ENCODE assay signal across 18 cellular contexts in the genomic region with DNA sequence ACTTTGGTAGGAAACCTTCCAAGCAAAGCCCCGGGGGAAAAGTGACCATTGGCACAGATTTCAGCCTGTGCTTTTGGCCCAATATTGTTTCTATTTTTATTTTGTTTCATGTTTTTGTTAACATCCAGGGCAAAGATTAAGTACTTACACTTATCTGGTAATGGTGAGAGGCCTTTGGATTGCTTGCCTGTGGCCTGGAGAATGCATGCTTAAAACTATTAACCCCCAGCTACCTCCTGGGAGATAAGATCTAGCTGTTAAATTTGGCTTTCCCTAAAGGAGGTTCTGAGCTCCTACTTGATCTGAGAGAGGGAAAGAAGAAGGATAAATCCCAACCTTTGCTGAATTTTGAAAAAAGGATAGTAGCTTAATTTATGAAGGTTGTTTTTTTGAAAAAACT.
A peak's percentile ranks its signal among the peaks of the same experiment; 100 is the strongest.
DNase-seq lines count a peak whose midpoint lies in the region; ATAC-seq, FAIRE-seq and TF ChIP-seq lines count a peak whose summit lies in the region.
"Had no signal": no experiment of that assay in that cellular context is flagged by ENCODE, and none has a peak within 500 bp of the region (broad histone marks: within the 10 kb centered on the region; RNA-seq: fewer than 3 reads in every experiment).

No MANE protein-coding gene starts in this region.

- H3K4me3 Mint-ChIP-seq in CD4-positive, alpha-beta T cell, result no peak overlapping the region
- H3K4me3 Mint-ChIP-seq: activated naive CD8-positive, alpha-beta T cell treated with anti-CD3 and anti-CD28 coated beads, Interleukin-2, amount 50 U/mL, for 24 hours; immature natural killer cell had no signal

- peaks cover 46% of the 10 kb centered on the region for H3K4me1 ChIP-seq in cardiac muscle cell (ENCODE audit: low read depth)

- H3K27ac Mint-ChIP-seq in CD4-positive, alpha-beta T cell, result peak overlapping the region; percentile 1
- H3K27ac Mint-ChIP-seq: activated naive CD8-positive, alpha-beta T cell treated with anti-CD3 and anti-CD28 coated beads, Interleukin-2, amount 50 U/mL, for 24 hours had no signal

- TF ChIP-seq CTCF in CD4-positive, alpha-beta T cell (IDR thresholded peaks at IDR 0.05), result no peak
- TF ChIP-seq CTCF in cardiac muscle cell (IDR thresholded peaks at IDR 0.05; ENCODE audit: low read depth, low read length) (no peak), D721Med (IDR thresholded peaks at IDR 0.05; ENCODE audit: insufficient read depth, missing control alignments) (no peak)

- intact Hi-C loops in CD4-positive, alpha-beta T cell (cut with DNase I, micrococcal nuclease), result no loop called here
- intact Hi-C loops in sciatic nerve (cut with DNase I), result no loop called here

- H3K4me3 ChIP-seq in cardiac muscle cell, result no peak overlapping the region

- H3K4me1 Mint-ChIP-seq in CD4-positive, alpha-beta T cell (ENCODE audit: low read depth), result peaks cover 44% of the 10 kb centered on the region

- CTCF ChIA-PET in CD4-positive, alpha-beta T cell (lab: Charles Lee), result interaction anchor here (1.3 kb wide), 1 partner anchor 20 kb away, joined by 4 read pairs; no protein-coding TSS in a partner anchor

- DNase-seq in CD4-positive, alpha-beta T cell, result no peak
- DNase-seq in RPMI7951 (ENCODE audit: low read depth) (peak; percentile 18), cardiac muscle cell (ENCODE audit: low read depth in 1 of 2, low spot score in 1 of 2) (peak in 1 of 2 donors; percentile 59), sciatic nerve (ENCODE audit: low spot score) (no peak), D721Med (ENCODE audit: insufficient read length, low spot score) (no peak)
- DNase-seq in NK-92 treated with Interleukin-12 subunit alpha and Interleukin-12 subunit beta, amount 100 ng/mL, for 24 hours (lab: John Stamatoyannopoulos, UW), result no peak
- DNase-seq: activated CD4-positive, alpha-beta T cell treated with anti-CD3 and anti-CD28 coated beads, Interleukin-2, amount 50 U/mL, for 1 hour; activated naive CD8-positive, alpha-beta T cell treated with anti-CD3 and anti-CD28 coated beads, Interleukin-2, amount 50 U/mL, for 24 hours; immature natural killer cell; KG1; NCI-H1105 treated with DMSO at 0.1 percent for 48 hours; occipital lobe; stimulated activated CD4-positive, alpha-beta T cell treated with anti-CD3 and anti-CD28 coated beads, Interleukin-12 subunit alpha, Interleukin-12 subunit beta, amount 100 ng/mL, for 4 hours; stimulated activated naive CD4-positive, alpha-beta T cell treated with Interleukin-2 at 50 U/mL for 16 hours had no signal

- peaks cover 22% of the 10 kb centered on the region for H3K36me3 Mint-ChIP-seq in CD4-positive, alpha-beta T cell (ENCODE audit: low read depth)

- no peak for ATAC-seq in CD4-positive, alpha-beta T cell (ENCODE audit: poor library complexity)
- peak; percentile 52 for ATAC-seq in sciatic nerve
- no peak for ATAC-seq in HG02798 (IDR thresholded peaks at IDR 0.05; ENCODE audit: poor library complexity, unreplicated experiment)
- no peak for ATAC-seq in HG03457 (IDR thresholded peaks at IDR 0.05; ENCODE audit: unreplicated experiment)
- ATAC-seq: activated naive CD8-positive, alpha-beta T cell treated with anti-CD3 and anti-CD28 coated beads, Interleukin-2, amount 50 U/mL, for 24 hours had no signal

- H3K27ac ChIP-seq in CD4-positive, alpha-beta T cell (ENCODE audit: low read depth, low read length), result no peak overlapping the region
- peak overlapping the region; percentile 89 for H3K27ac ChIP-seq in cardiac muscle cell

- no peaks in the 10 kb centered on the region for H3K9me3 ChIP-seq in CD4-positive, alpha-beta T cell (ENCODE audit: control insufficient read depth, low read length)
- no peaks in the 10 kb centered on the region for H3K9me3 ChIP-seq in cardiac muscle cell (ENCODE audit: low read depth)

- H3K36me3 ChIP-seq in cardiac muscle cell, result no peaks in the 10 kb centered on the region

- H3K27me3 Mint-ChIP-seq in CD4-positive, alpha-beta T cell, result no peaks in the 10 kb centered on the region
- H3K27me3 Mint-ChIP-seq: activated naive CD8-positive, alpha-beta T cell treated with anti-CD3 and anti-CD28 coated beads, Interleukin-2, amount 50 U/mL, for 24 hours had no signal

- H3K9me3 Mint-ChIP-seq in CD4-positive, alpha-beta T cell, result no peaks in the 10 kb centered on the region
- H3K9me3 Mint-ChIP-seq: activated naive CD8-positive, alpha-beta T cell treated with anti-CD3 and anti-CD28 coated beads, Interleukin-2, amount 50 U/mL, for 24 hours; immature natural killer cell had no signal

- POLR2A ChIA-PET in CD4-positive, alpha-beta T cell (lab: Charles Lee), result no interaction called here

- no peaks in the 10 kb centered on the region for H3K27me3 ChIP-seq in CD4-positive, alpha-beta T cell (ENCODE audit: control insufficient read depth, insufficient read depth, low read length)
- H3K27me3 ChIP-seq in cardiac muscle cell, result no peaks in the 10 kb centered on the region

- FAIRE-seq in D721Med (lab: Jason Lieb, UNC), result no peak
- FAIRE-seq: endothelial cell of umbilical vein, TTC549 had no signal
